Comparison of ENCODE assay signal across 15 cellular contexts in the genomic region with DNA sequence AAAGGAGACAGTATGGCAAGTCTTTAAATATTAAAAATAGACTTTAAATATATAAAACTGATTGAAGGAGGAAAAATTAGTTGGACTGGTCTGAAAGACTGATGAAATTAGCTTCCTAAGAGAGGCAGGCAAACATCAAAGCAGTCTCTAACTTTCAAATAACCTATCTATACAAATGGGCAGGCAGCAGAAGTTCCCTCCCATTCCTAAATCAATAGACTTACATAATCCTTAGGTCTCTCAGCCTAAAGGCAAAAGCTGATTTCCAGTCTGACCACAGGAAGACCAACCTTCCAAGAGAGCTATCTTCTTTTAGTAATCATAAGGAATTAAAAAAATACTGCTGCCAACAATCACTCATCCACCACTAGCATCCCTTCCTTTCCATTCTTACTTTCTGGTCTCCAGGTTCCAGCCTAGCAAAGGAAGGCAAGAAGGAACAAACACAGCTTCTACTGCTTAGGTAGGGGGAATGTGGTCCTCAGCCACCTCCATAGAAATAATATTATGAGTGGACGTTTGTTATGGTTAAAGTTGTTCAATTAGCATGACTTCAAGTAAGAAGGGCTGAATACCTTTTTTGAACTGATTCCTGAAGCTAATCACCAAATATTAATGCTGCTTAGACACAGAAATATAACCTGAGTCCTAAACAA.
"Had no signal": no experiment of that assay in that cellular context is flagged by ENCODE, and none has a peak within 500 bp of the region (broad histone marks: within the 10 kb centered on the region; RNA-seq: fewer than 3 reads in every experiment).

No MANE protein-coding gene starts in this region.

- ATAC-seq: activated CD8-positive, alpha-beta T cell treated with anti-CD3 and anti-CD28 coated beads for 36 hours; stimulated activated naive CD8-positive, alpha-beta T cell treated with anti-CD3 and anti-CD28 coated beads, Interleukin-15, Interleukin-2, amounts not matched to agents 100 U/mL and 50 U/mL, for 24 hours; T-cell had no signal

- H3K4me3 ChIP-seq: coronary artery, hepatocyte, lung, suprapubic skin, upper lobe of left lung had no signal

- H2AFZ ChIP-seq: hepatocyte had no signal

- H3K9me3 ChIP-seq: suprapubic skin, upper lobe of left lung had no signal

- H3K27me3 ChIP-seq: hepatocyte, suprapubic skin, upper lobe of left lung had no signal

- H3K4me2 ChIP-seq: hepatocyte had no signal

- H3K27ac ChIP-seq: coronary artery, hepatocyte, suprapubic skin, upper lobe of left lung had no signal

- H3K36me3 ChIP-seq: suprapubic skin, upper lobe of left lung had no signal

- DNase-seq: activated CD4-positive, alpha-beta T cell treated with anti-CD3 and anti-CD28 coated beads, Interleukin-2, amount 10 ng/mL, durations not matched to agents 24 days and 14 days; activated CD8-positive, alpha-beta T cell treated with anti-CD3 and anti-CD28 coated beads for 36 hours; activated naive CD4-positive, alpha-beta T cell treated with anti-CD3 and anti-CD28 coated beads for 36 hours; activated T-cell treated with anti-CD3 and anti-CD28 coated beads, Interleukin-2, amount 50 U/mL, for 24 hours; aorta; effector memory CD4-positive, alpha-beta T cell; occipital lobe; stimulated activated CD4-positive, alpha-beta T cell treated with anti-CD3 and anti-CD28 coated beads, Interleukin-2, amount 100 ng/mL, for 24 hours; stimulated activated naive CD8-positive, alpha-beta T cell treated with anti-CD3 and anti-CD28 coated beads, Interleukin-15, Interleukin-2, amounts not matched to agents 100 U/mL and 50 U/mL, for 24 hours; T-cell; upper lobe of left lung had no signal
